8 cellular contexts compared by ENCODE assay signal in genomic region chr1:235601087-235601486, GRCh38. TPM values are rescaled to one million over a fixed set of nuclear protein-coding genes. Genes with fewer than 3 reads are reported as not detected.
DNase-seq lines count a peak whose midpoint lies in the region; ATAC-seq and TF ChIP-seq lines count a peak whose summit lies in the region.

No MANE protein-coding gene starts in this region.

- CTCF ChIA-PET in activated CD8-positive, alpha-beta T cell treated with anti-CD3 and anti-CD28 coated beads, Interleukin-2, amount 10 ng/mL, durations not matched to agents 7 days and 5 days (lab: Charles Lee), result interaction anchor here (0.5 to 3.2 kb wide), 26 partner anchors 8 to 371 kb away, joined by 3 to 16 read pairs (median 4); partner anchors contain the start of genes B3GALNT2 and GNG4

- H3K27me3 Mint-ChIP-seq in activated CD8-positive, alpha-beta T cell treated with anti-CD3 and anti-CD28 coated beads, Interleukin-2, amount 10 ng/mL, durations not matched to agents 7 days and 5 days (ENCODE audit: low read depth), result no peaks in the 10 kb centered on the region

- H3K27ac ChIP-seq in HL-60 (replicated peaks) (no peak overlapping the region), lower lobe of right lung (no peak overlapping the region), ovary (no peak overlapping the region)

- H3K4me3 Mint-ChIP-seq in activated CD8-positive, alpha-beta T cell treated with anti-CD3 and anti-CD28 coated beads, Interleukin-2, amount 10 ng/mL, durations not matched to agents 7 days and 5 days, result no peak overlapping the region

- TF ChIP-seq EP300 in ovary (IDR thresholded peaks at IDR 0.05), result no peak

- no peaks in the 10 kb centered on the region for H3K9me3 Mint-ChIP-seq in activated CD8-positive, alpha-beta T cell treated with anti-CD3 and anti-CD28 coated beads, Interleukin-2, amount 10 ng/mL, durations not matched to agents 7 days and 5 days (ENCODE audit: insufficient read depth)

- H3K4me3 ChIP-seq in HL-60 (replicated peaks; ENCODE audit: insufficient read depth, low read length) (no peak overlapping the region), lower lobe of right lung (no peak overlapping the region), ovary (no peak overlapping the region)

- no peaks in the 10 kb centered on the region for H3K4me1 ChIP-seq in lower lobe of right lung
- H3K4me1 ChIP-seq in ovary (ENCODE audit: insufficient read depth), result no peaks in the 10 kb centered on the region

- TF ChIP-seq POLR2A in ovary (IDR thresholded peaks at IDR 0.05), result no peak

- TF ChIP-seq CTCF in HL-60 (IDR thresholded peaks at IDR 0.05; ENCODE audit: insufficient read depth, low read length), result peak; percentile 26
- TF ChIP-seq CTCF in lower lobe of right lung (IDR thresholded peaks at IDR 0.05), result peak; percentile 29
- no peak for TF ChIP-seq CTCF in ovary (IDR thresholded peaks at IDR 0.05)

- intact Hi-C loops in lower lobe of right lung (cut with DNase I) (no loop called here), ovary (cut with DNase I) (no loop called here)

- DNase-seq in D341Med (ENCODE audit: low spot score) (peak; percentile 69), HL-60 (ENCODE audit: low read depth in 1 of 2, low spot score in 1 of 2) (peak in 1 of 2 experiments; percentile 32), lower lobe of right lung (no peak), ovary (no peak), midbrain (lab: John Stamatoyannopoulos, UW) (no peak)
- peak; percentile 40 for DNase-seq in activated CD8-positive, alpha-beta T cell treated with anti-CD3 and anti-CD28 coated beads, Interleukin-2, amount 10 ng/mL, durations not matched to agents 7 days and 5 days

- H3K9me3 ChIP-seq in lower lobe of right lung (no peaks in the 10 kb centered on the region), ovary (no peaks in the 10 kb centered on the region)

- POLR2A ChIA-PET in activated CD8-positive, alpha-beta T cell treated with anti-CD3 and anti-CD28 coated beads, Interleukin-2, amount 10 ng/mL, durations not matched to agents 7 days and 5 days (lab: Charles Lee), result interaction anchor here (0.6 kb wide), 1 partner anchor 226 kb away, joined by 3 read pairs; no protein-coding TSS in a partner anchor

- 91 to 98% (median 92%) methylated on average over 4 of the region's 4 CpGs for WGBS in ovary, 3 donors

- H3K36me3 ChIP-seq in lower lobe of right lung (no peaks in the 10 kb centered on the region), ovary (no peaks in the 10 kb centered on the region)

- H3K4me1 Mint-ChIP-seq in activated CD8-positive, alpha-beta T cell treated with anti-CD3 and anti-CD28 coated beads, Interleukin-2, amount 10 ng/mL, durations not matched to agents 7 days and 5 days (ENCODE audit: low read depth), result no peaks in the 10 kb centered on the region

- no peak for ATAC-seq in activated CD8-positive, alpha-beta T cell treated with anti-CD3 and anti-CD28 coated beads, Interleukin-2, amount 10 ng/mL, durations not matched to agents 7 days and 5 days
- peak in 1 of 2 donors; percentile 55 for ATAC-seq in lower lobe of right lung
- no peak for ATAC-seq in esophagus mucosa
- no peak for ATAC-seq in GM18909 (IDR thresholded peaks at IDR 0.05; ENCODE audit: poor library complexity, unreplicated experiment)

- no peak overlapping the region for H3K27ac Mint-ChIP-seq in activated CD8-positive, alpha-beta T cell treated with anti-CD3 and anti-CD28 coated beads, Interleukin-2, amount 10 ng/mL, durations not matched to agents 7 days and 5 days

- H3K36me3 Mint-ChIP-seq in activated CD8-positive, alpha-beta T cell treated with anti-CD3 and anti-CD28 coated beads, Interleukin-2, amount 10 ng/mL, durations not matched to agents 7 days and 5 days (ENCODE audit: low read depth), result no peaks in the 10 kb centered on the region

- H3K27me3 ChIP-seq in HL-60 (ENCODE audit: insufficient read depth, poor library complexity, severe bottlenecking), result peaks cover 4% of the 10 kb centered on the region
- no peaks in the 10 kb centered on the region for H3K27me3 ChIP-seq in lower lobe of right lung (ENCODE audit: low read depth)
- no peaks in the 10 kb centered on the region for H3K27me3 ChIP-seq in ovary

RNA-seq across cellular contexts. Expression of gene GNG4, which starts 48.5 kb away (rescaled TPM):
- total RNA-seq in activated CD8-positive, alpha-beta T cell treated with anti-CD3 and anti-CD28 coated beads, Interleukin-2, amount 10 ng/mL, durations not matched to agents 7 days and 5 days, result under 1 TPM in 1 of 2 experiments, not detected in 1; 0.23 TPM
- total RNA-seq in lower lobe of right lung, result not detected
- 10 to 100 TPM; 14.2 to 43.9 (median 32.1) TPM for total RNA-seq in ovary
- 10 to 100 TPM; 19.4 to 62.4 TPM for polyA plus RNA-seq in ovary
- total RNA-seq in esophagus mucosa, result 7.2 TPM

Comparison
In these comparisons a context has a peak if more than half of its experiments do, and no peak if none do; other contexts are left out.
1. DNase-seq: peak in D341Med (single experiment) and activated CD8-positive, alpha-beta T cell treated with anti-CD3 and anti-CD28 coated beads, Interleukin-2, amount 10 ng/mL, durations not matched to agents 7 days and 5 days (single experiment); none in lower lobe of right lung (single experiment), ovary (0 of 5) and midbrain (single experiment).
2. CTCF ChIP-seq: peak in HL-60 (single experiment) and lower lobe of right lung (single experiment); none in ovary (0 of 3).